In the genomic region with DNA sequence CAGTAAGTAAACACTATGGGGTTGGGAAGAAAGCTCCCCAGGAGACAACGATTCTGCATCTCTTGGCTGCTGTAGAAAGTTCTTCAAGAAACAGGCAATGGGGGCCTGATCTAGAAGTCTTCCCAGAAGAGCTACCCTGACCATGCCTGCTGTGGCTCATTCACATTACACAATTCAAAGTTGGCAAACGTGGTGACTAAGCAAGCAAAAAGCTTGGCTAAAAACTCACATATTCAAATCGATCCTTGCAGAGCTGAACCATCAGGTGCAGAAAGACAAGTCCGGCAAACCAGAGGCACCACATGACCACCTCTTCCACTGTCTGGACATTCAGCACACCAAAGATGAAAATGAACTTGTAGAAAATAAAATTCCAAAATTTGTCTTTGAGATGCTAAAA, we compare ENCODE assay signal across 11 cellular contexts. TPM values are rescaled to one million over a fixed set of nuclear protein-coding genes. Genes with fewer than 3 reads are reported as not detected.
DNase-seq lines count a peak whose midpoint lies in the region; ATAC-seq and TF ChIP-seq lines count a peak whose summit lies in the region.
"Had no signal": no experiment of that assay in that cellular context is flagged by ENCODE, and none has a peak within 500 bp of the region (broad histone marks: within the 10 kb centered on the region; RNA-seq: fewer than 3 reads in every experiment).

No MANE protein-coding gene starts in this region.

- H3K9me3 Mint-ChIP-seq in Calu3 (ENCODE audit: low read depth, unreplicated experiment), result no peaks in the 10 kb centered on the region
- H3K9me3 Mint-ChIP-seq in natural killer cell treated with Interleukin-12 subunit alpha and Interleukin-12 subunit beta and Interleukin-15 and Interleukin-18, amount 100 ng/mL, for 72 hours, result no peaks in the 10 kb centered on the region

- peak overlapping the region; percentile 65 for H3K4me3 Mint-ChIP-seq in Calu3 (ENCODE audit: low read depth, unreplicated experiment)
- H3K4me3 Mint-ChIP-seq in natural killer cell treated with Interleukin-12 subunit alpha and Interleukin-12 subunit beta and Interleukin-15 and Interleukin-18, amount 100 ng/mL, for 72 hours, result no peak overlapping the region

- no peak for TF ChIP-seq POLR2A in NB4 (IDR thresholded peaks at IDR 0.05; ENCODE audit: extremely low read depth, insufficient read length)

- peak overlapping the region; percentile 96 for H3K27ac Mint-ChIP-seq in Calu3 (ENCODE audit: unreplicated experiment)
- no peak overlapping the region for H3K27ac Mint-ChIP-seq in natural killer cell treated with Interleukin-12 subunit alpha and Interleukin-12 subunit beta and Interleukin-15 and Interleukin-18, amount 100 ng/mL, for 72 hours

- no TSS peak for BruUV-seq in Calu3 (replicated peaks; lab: Mats Ljungman, UMichigan)

- peaks cover 18% of the 10 kb centered on the region for H3K4me1 Mint-ChIP-seq in Calu3 (ENCODE audit: low read depth, unreplicated experiment)
- peaks cover 4 to 9% of the 10 kb centered on the region in 2 donors for H3K4me1 Mint-ChIP-seq in natural killer cell treated with Interleukin-12 subunit alpha and Interleukin-12 subunit beta and Interleukin-15 and Interleukin-18, amount 100 ng/mL, for 72 hours (ENCODE audit: low read depth in 2 of 2)

- no peak overlapping the region for H3K4me3 ChIP-seq in NB4 (ENCODE audit: low read depth, low read length)
- H3K4me3 ChIP-seq in esophagus (ENCODE audit: low read depth in 1 of 2, low read length in 2 of 2), result no peak overlapping the region
- no peak overlapping the region for H3K4me3 ChIP-seq in left ventricle myocardium inferior
- H3K4me3 ChIP-seq: K562, sigmoid colon had no signal

- no peak for TF ChIP-seq CTCF in Calu3 (IDR thresholded peaks at IDR 0.05; ENCODE audit: unreplicated experiment)
- TF ChIP-seq CTCF in NB4 (IDR thresholded peaks at IDR 0.05; ENCODE audit: low read depth, low read length), result no peak
- no peak for TF ChIP-seq CTCF in left ventricle myocardium inferior (IDR thresholded peaks at IDR 0.05; ENCODE audit: borderline replicate concordance)

- intact Hi-C loops in Calu3 (cut with micrococcal nuclease; ENCODE audit: unreplicated experiment), result loop anchor here (5.0 kb wide), 1 partner anchor 38 kb away; no protein-coding TSS in a partner anchor
- intact Hi-C loops in left ventricle myocardium inferior (cut with micrococcal nuclease), result no loop called here

- peak overlapping the region; percentile 62 to 84 for H3K27ac ChIP-seq in esophagus (ENCODE audit: low read depth in 2 of 2, low read length in 1 of 2)
- H3K27ac ChIP-seq in left ventricle myocardium inferior (replicated peaks), result no peak overlapping the region
- H3K27ac ChIP-seq: sigmoid colon had no signal

- no peaks in the 10 kb centered on the region for H3K27me3 Mint-ChIP-seq in Calu3 (ENCODE audit: unreplicated experiment)
- no peaks in the 10 kb centered on the region for H3K27me3 Mint-ChIP-seq in natural killer cell treated with Interleukin-12 subunit alpha and Interleukin-12 subunit beta and Interleukin-15 and Interleukin-18, amount 100 ng/mL, for 72 hours

- WGBS in esophagus, 2 donors, result 52 to 59% methylated on average over 4 of the region's 4 CpGs

- CTCF ChIA-PET in Calu3 (lab: Charles Lee), result interaction anchor here (0.5 to 1.8 kb wide), 7 partner anchors 11 to 293 kb away, joined by 4 to 10 read pairs (median 6); partner anchors contain the start of genes NUDT21 and OGFOD1

- no peaks in the 10 kb centered on the region for H3K9me3 ChIP-seq in esophagus (ENCODE audit: control insufficient read depth in 2 of 2, insufficient read depth in 1 of 2, low read depth in 1 of 2, low read length in 1 of 2)
- H3K9me3 ChIP-seq in left ventricle myocardium inferior (replicated peaks), result no peaks in the 10 kb centered on the region
- H3K9me3 ChIP-seq: sigmoid colon had no signal

- ATAC-seq in natural killer cell treated with Interleukin-12 subunit alpha and Interleukin-12 subunit beta and Interleukin-15 and Interleukin-18, amount 100 ng/mL, for 72 hours, result no peak
- ATAC-seq: K562 had no signal

- no peaks in the 10 kb centered on the region for H3K27me3 ChIP-seq in esophagus (ENCODE audit: control insufficient read depth in 1 of 2, insufficient read depth in 2 of 2, low read length in 2 of 2)
- H3K27me3 ChIP-seq in left ventricle myocardium inferior (ENCODE audit: low read depth), result no peaks in the 10 kb centered on the region
- H3K27me3 ChIP-seq: sigmoid colon had no signal

- H3K4me1 ChIP-seq in esophagus (ENCODE audit: control insufficient read depth in 2 of 2, insufficient read depth in 2 of 2, low read length in 1 of 2), result no peaks in the 10 kb centered on the region
- H3K4me1 ChIP-seq in left ventricle myocardium inferior, result peaks cover 3% of the 10 kb centered on the region

- peaks cover 5 to 9% of the 10 kb centered on the region in 2 donors for H3K36me3 ChIP-seq in esophagus (ENCODE audit: control insufficient read depth in 2 of 2, insufficient read depth in 2 of 2, low read length in 1 of 2)
- peaks cover 79% of the 10 kb centered on the region for H3K36me3 ChIP-seq in left ventricle myocardium inferior

- peak; percentile 66 for DNase-seq in Calu3
- peak; percentile 53 for DNase-seq in NB4 (ENCODE audit: low read depth)
- peak; percentile 70 for DNase-seq in mucosa of gallbladder (ENCODE audit: low spot score)
- DNase-seq in left ventricle myocardium inferior, result no peak
- DNase-seq in C1 segment of cervical spinal cord (lab: John Stamatoyannopoulos, UW), result no peak
- DNase-seq in DMS 273 (lab: John Stamatoyannopoulos, UW; ENCODE audit: unreplicated experiment), result no peak
- DNase-seq in natural killer cell treated with Interleukin-12 subunit alpha and Interleukin-12 subunit beta and Interleukin-15 and Interleukin-18, amount 100 ng/mL, for 72 hours (ENCODE audit: low spot score), result no peak
- DNase-seq: activated CD4-positive, alpha-beta T cell treated with anti-CD3 and anti-CD28 coated beads for 48 hours; sigmoid colon had no signal

- H3K36me3 Mint-ChIP-seq in Calu3 (ENCODE audit: insufficient read depth, unreplicated experiment), result peaks cover 47% of the 10 kb centered on the region
- peaks cover 27% of the 10 kb centered on the region for H3K36me3 Mint-ChIP-seq in natural killer cell treated with Interleukin-12 subunit alpha and Interleukin-12 subunit beta and Interleukin-15 and Interleukin-18, amount 100 ng/mL, for 72 hours

RNA-seq across cellular contexts. Expression of gene AMFR, which starts 16.1 kb away (rescaled TPM):
- total RNA-seq in Calu3 (2022) (108 and 116 TPM in 2 replicates), mucosa of gallbladder (121 TPM), left ventricle myocardium inferior (65.2 TPM)
- 10 to 100 TPM; 57.3 to 62.5 TPM for polyA plus RNA-seq in esophagus
- total RNA-seq in natural killer cell treated with Interleukin-12 subunit alpha and Interleukin-12 subunit beta and Interleukin-15 and Interleukin-18, amount 100 ng/mL, for 72 hours, result 10 to 100 TPM; 46.5 to 86.2 TPM

RNA-seq across cellular contexts. Expression of gene NUDT21, which starts 41.9 kb away (rescaled TPM):
- 234 and 266 TPM in 2 replicates for total RNA-seq in Calu3 (2022)
- polyA plus RNA-seq in esophagus, result 10 to 100 TPM; 29.5 to 40.1 TPM
- total RNA-seq in mucosa of gallbladder, result 80.9 TPM
- 59.5 TPM for total RNA-seq in left ventricle myocardium inferior
- total RNA-seq in natural killer cell treated with Interleukin-12 subunit alpha and Interleukin-12 subunit beta and Interleukin-15 and Interleukin-18, amount 100 ng/mL, for 72 hours, result 100 to 1,000 TPM; 170 to 176 TPM

RNA-seq across cellular contexts. Expression of gene OGFOD1, which starts 42.2 kb away (rescaled TPM):
- 59.6 and 60.6 TPM in 2 replicates for total RNA-seq in Calu3 (2022)
- 10 to 100 TPM in 1 of 2 donors, 1 to 10 TPM in 1; 9.9 to 16.8 TPM for polyA plus RNA-seq in esophagus
- 34.2 TPM for total RNA-seq in mucosa of gallbladder
- 35.4 TPM for total RNA-seq in left ventricle myocardium inferior
- total RNA-seq in natural killer cell treated with Interleukin-12 subunit alpha and Interleukin-12 subunit beta and Interleukin-15 and Interleukin-18, amount 100 ng/mL, for 72 hours, result 10 to 100 TPM; 50.1 to 72.1 TPM

Comparison
In these comparisons a context has a peak if more than half of its experiments do, and no peak if none do; other contexts are left out.
1. DNase-seq: peak in Calu3 (single experiment), NB4 (single experiment) and mucosa of gallbladder (single experiment); none in left ventricle myocardium inferior (single experiment), C1 segment of cervical spinal cord (0 of 14), DMS 273 (single experiment) and natural killer cell treated with Interleukin-12 subunit alpha and Interleukin-12 subunit beta and Interleukin-15 and Interleukin-18, amount 100 ng/mL, for 72 hours (single experiment).